1 cellular context compared by ENCODE assay signal in the genomic region with DNA sequence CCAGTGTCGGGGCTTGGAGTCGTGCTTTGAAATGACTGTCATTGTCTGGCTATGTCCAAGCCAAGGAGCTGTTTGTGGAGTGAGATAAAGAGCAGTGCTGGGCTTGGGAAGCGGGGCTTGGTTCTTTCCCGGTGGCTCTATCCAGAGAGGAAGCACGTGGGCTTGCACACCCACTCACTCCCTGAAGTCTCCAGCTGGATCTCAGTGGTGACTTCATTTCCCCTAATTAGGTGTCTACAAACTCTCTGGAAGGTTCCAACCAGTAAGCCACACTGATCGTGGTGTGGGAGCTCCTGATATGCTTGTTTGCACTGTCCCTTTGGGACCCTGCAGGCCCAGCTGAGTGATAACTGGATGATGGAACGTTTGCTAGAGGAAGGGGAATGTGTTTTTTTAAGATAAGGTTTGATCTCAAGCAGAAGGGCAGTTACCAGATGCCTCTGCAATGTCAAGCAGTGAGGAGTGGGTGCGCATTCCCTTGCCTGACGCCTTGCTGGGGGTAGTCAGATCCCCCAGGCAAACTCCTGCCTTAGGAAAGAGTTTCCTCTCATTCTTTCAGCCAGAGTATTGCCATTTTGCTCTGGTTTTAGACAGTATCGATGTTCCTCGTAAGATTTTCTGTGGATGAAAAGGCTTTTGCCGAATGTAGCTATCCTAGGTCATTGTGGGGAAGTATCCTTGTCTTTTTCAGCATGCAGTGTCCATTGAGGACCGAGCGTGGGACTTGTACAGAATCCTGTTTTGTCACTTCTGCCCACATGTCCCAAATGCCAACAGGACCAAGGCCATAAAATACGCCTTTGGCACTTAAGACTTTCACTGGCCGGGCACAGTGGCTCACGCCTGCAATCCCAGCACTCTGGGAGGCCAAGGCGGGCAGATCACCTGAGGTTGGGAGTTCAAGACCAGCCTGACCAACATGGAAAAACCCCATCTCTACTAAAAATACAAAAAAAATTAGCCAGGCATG.
TF ChIP-seq lines count a peak whose summit lies in the region.

No MANE protein-coding gene starts in this region.

TF ChIP-seq in K562, 482 proteins besides CTCF, POLR2A, EP300 and RAD21 (continued from another document and continues in another):
- 0 out of 2 replicates have a peak, but pooled peaks have one; percentile 22 for TF ChIP-seq ZNF444 (CRISPR knock-in tag; IDR thresholded peaks at IDR 0.05)
- TF ChIP-seq NFRKB (IDR thresholded peaks at IDR 0.05; ENCODE audit: low read depth): peak; percentile 75; the same call in 1 of the 2 replicates
- TF ChIP-seq KAT8 (IDR thresholded peaks at IDR 0.05; ENCODE audit: low read depth): no peak
- TF ChIP-seq ATF1 (CRISPR knock-in tag; IDR thresholded peaks at IDR 0.05): no peak
- peak; percentile 90 for TF ChIP-seq ATF1 (tag; IDR thresholded peaks at IDR 0.05)
- peak; percentile 89 for TF ChIP-seq CREB1 (IDR thresholded peaks at IDR 0.05)
- no peak; the same call in none of the 2 replicates for TF ChIP-seq CREB1 (CRISPR knock-in tag; IDR thresholded peaks at IDR 0.05)
- TF ChIP-seq ATF7 (IDR thresholded peaks at IDR 0.05): peak; percentile 99
- TF ChIP-seq, protein P1, sequence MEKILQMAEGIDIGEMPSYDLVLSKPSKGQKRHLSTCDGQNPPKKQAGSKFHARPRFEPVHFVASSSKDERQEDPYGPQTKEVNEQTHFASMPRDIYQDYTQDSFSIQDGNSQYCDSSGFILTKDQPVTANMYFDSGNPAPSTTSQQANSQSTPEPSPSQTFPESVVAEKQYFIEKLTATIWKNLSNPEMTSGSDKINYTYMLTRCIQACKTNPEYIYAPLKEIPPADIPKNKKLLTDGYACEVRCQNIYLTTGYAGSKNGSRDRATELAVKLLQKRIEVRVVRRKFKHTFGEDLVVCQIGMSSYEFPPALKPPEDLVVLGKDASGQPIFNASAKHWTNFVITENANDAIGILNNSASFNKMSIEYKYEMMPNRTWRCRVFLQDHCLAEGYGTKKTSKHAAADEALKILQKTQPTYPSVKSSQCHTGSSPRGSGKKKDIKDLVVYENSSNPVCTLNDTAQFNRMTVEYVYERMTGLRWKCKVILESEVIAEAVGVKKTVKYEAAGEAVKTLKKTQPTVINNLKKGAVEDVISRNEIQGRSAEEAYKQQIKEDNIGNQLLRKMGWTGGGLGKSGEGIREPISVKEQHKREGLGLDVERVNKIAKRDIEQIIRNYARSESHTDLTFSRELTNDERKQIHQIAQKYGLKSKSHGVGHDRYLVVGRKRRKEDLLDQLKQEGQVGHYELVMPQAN (IDR thresholded peaks at IDR 0.05; ENCODE audit: borderline replicate concordance): peak; percentile 86
- TF ChIP-seq ZNF445 (CRISPR knock-in tag; IDR thresholded peaks at IDR 0.05; ENCODE audit: low read depth): 0 out of 2 replicates have a peak, but pooled peaks have one; percentile 45
- TF ChIP-seq, protein P2, sequence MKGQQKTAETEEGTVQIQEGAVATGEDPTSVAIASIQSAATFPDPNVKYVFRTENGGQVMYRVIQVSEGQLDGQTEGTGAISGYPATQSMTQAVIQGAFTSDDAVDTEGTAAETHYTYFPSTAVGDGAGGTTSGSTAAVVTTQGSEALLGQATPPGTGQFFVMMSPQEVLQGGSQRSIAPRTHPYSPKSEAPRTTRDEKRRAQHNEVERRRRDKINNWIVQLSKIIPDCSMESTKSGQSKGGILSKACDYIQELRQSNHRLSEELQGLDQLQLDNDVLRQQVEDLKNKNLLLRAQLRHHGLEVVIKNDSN (CRISPR knock-in tag; IDR thresholded peaks at IDR 0.05): peak; percentile 84
- no peak for TF ChIP-seq SETDB1 (IDR thresholded peaks at IDR 0.05; ENCODE audit: low read length)
- TF ChIP-seq POLR2AphosphoS2 (IDR thresholded peaks at IDR 0.05; ENCODE audit: low read length): no peak
- peak; percentile 65 to 71 for TF ChIP-seq NRF1 (conservative IDR thresholded peaks at IDR 0.05 in 1 of 2, IDR thresholded peaks at IDR 0.05 in 1 of 2)
- TF ChIP-seq, protein P3, sequence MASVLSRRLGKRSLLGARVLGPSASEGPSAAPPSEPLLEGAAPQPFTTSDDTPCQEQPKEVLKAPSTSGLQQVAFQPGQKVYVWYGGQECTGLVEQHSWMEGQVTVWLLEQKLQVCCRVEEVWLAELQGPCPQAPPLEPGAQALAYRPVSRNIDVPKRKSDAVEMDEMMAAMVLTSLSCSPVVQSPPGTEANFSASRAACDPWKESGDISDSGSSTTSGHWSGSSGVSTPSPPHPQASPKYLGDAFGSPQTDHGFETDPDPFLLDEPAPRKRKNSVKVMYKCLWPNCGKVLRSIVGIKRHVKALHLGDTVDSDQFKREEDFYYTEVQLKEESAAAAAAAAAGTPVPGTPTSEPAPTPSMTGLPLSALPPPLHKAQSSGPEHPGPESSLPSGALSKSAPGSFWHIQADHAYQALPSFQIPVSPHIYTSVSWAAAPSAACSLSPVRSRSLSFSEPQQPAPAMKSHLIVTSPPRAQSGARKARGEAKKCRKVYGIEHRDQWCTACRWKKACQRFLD (CRISPR knock-in tag; IDR thresholded peaks at IDR 0.05): peak; percentile 98
- TF ChIP-seq, protein P4, sequence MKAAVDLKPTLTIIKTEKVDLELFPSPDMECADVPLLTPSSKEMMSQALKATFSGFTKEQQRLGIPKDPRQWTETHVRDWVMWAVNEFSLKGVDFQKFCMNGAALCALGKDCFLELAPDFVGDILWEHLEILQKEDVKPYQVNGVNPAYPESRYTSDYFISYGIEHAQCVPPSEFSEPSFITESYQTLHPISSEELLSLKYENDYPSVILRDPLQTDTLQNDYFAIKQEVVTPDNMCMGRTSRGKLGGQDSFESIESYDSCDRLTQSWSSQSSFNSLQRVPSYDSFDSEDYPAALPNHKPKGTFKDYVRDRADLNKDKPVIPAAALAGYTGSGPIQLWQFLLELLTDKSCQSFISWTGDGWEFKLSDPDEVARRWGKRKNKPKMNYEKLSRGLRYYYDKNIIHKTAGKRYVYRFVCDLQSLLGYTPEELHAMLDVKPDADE (conservative IDR thresholded peaks at IDR 0.05; ENCODE audit: control insufficient read depth, low read depth, low read length): peak; percentile 91
- TF ChIP-seq PHB2 (IDR thresholded peaks at IDR 0.05; ENCODE audit: low read depth): peak; percentile 99
- TF ChIP-seq FOXM1 (IDR thresholded peaks at IDR 0.05; ENCODE audit: low read depth): peak; percentile 98
- TF ChIP-seq FOXM1 (CRISPR knock-in tag; IDR thresholded peaks at IDR 0.05; ENCODE audit: low read depth): no peak
- peak; percentile 74 for TF ChIP-seq ZNF24 (IDR thresholded peaks at IDR 0.05)
- TF ChIP-seq, protein P5, sequence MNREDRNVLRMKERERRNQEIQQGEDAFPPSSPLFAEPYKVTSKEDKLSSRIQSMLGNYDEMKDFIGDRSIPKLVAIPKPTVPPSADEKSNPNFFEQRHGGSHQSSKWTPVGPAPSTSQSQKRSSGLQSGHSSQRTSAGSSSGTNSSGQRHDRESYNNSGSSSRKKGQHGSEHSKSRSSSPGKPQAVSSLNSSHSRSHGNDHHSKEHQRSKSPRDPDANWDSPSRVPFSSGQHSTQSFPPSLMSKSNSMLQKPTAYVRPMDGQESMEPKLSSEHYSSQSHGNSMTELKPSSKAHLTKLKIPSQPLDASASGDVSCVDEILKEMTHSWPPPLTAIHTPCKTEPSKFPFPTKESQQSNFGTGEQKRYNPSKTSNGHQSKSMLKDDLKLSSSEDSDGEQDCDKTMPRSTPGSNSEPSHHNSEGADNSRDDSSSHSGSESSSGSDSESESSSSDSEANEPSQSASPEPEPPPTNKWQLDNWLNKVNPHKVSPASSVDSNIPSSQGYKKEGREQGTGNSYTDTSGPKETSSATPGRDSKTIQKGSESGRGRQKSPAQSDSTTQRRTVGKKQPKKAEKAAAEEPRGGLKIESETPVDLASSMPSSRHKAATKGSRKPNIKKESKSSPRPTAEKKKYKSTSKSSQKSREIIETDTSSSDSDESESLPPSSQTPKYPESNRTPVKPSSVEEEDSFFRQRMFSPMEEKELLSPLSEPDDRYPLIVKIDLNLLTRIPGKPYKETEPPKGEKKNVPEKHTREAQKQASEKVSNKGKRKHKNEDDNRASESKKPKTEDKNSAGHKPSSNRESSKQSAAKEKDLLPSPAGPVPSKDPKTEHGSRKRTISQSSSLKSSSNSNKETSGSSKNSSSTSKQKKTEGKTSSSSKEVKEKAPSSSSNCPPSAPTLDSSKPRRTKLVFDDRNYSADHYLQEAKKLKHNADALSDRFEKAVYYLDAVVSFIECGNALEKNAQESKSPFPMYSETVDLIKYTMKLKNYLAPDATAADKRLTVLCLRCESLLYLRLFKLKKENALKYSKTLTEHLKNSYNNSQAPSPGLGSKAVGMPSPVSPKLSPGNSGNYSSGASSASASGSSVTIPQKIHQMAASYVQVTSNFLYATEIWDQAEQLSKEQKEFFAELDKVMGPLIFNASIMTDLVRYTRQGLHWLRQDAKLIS (CRISPR knock-in tag; IDR thresholded peaks at IDR 0.05): peak; percentile 69; the same call in 1 of the 2 replicates
- TF ChIP-seq RCOR1 (IDR thresholded peaks at IDR 0.05; ENCODE audit: borderline replicate concordance in 1 of 2, low read depth in 2 of 2, low read length in 2 of 2): peak in 1 of 2 experiments; percentile 98; a peak in 3 of 4 replicates
- peak; percentile 86 for TF ChIP-seq MXI1 (IDR thresholded peaks at IDR 0.05; ENCODE audit: low read depth, low read length)
- peak; percentile 99 for TF ChIP-seq STAT5A (IDR thresholded peaks at IDR 0.05; ENCODE audit: borderline replicate concordance, low read length)
- TF ChIP-seq MYC (IDR thresholded peaks at IDR 0.05; ENCODE audit: low read depth, low read length): peak; percentile 97
- TF ChIP-seq MYC (CRISPR knock-in tag; IDR thresholded peaks at IDR 0.05; ENCODE audit: borderline replicate concordance, low read depth): no peak
- TF ChIP-seq, protein P6, sequence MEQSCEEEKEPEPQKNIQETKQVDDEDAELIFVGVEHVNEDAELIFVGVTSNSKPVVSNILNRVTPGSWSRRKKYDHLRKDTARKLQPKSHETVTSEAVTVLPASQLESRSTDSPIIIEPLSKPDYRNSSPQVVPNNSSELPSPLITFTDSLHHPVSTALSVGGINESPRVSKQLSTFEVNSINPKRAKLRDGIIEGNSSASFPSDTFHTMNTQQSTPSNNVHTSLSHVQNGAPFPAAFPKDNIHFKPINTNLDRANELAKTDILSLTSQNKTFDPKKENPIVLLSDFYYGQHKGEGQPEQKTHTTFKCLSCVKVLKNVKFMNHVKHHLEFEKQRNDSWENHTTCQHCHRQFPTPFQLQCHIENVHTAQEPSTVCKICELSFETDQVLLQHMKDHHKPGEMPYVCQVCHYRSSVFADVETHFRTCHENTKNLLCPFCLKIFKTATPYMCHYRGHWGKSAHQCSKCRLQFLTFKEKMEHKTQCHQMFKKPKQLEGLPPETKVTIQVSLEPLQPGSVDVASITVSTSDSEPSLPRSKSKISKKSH (CRISPR knock-in tag; IDR thresholded peaks at IDR 0.05): no peak
- TF ChIP-seq HDAC6 (IDR thresholded peaks at IDR 0.05; ENCODE audit: low read depth, low read length): no peak
- peak; percentile 87 for TF ChIP-seq OTX1 (CRISPR knock-in tag; IDR thresholded peaks at IDR 0.05)
- TF ChIP-seq SMC3 (conservative IDR thresholded peaks at IDR 0.05; ENCODE audit: insufficient read depth, low read depth, low read length): no peak
- TF ChIP-seq, protein P7, sequence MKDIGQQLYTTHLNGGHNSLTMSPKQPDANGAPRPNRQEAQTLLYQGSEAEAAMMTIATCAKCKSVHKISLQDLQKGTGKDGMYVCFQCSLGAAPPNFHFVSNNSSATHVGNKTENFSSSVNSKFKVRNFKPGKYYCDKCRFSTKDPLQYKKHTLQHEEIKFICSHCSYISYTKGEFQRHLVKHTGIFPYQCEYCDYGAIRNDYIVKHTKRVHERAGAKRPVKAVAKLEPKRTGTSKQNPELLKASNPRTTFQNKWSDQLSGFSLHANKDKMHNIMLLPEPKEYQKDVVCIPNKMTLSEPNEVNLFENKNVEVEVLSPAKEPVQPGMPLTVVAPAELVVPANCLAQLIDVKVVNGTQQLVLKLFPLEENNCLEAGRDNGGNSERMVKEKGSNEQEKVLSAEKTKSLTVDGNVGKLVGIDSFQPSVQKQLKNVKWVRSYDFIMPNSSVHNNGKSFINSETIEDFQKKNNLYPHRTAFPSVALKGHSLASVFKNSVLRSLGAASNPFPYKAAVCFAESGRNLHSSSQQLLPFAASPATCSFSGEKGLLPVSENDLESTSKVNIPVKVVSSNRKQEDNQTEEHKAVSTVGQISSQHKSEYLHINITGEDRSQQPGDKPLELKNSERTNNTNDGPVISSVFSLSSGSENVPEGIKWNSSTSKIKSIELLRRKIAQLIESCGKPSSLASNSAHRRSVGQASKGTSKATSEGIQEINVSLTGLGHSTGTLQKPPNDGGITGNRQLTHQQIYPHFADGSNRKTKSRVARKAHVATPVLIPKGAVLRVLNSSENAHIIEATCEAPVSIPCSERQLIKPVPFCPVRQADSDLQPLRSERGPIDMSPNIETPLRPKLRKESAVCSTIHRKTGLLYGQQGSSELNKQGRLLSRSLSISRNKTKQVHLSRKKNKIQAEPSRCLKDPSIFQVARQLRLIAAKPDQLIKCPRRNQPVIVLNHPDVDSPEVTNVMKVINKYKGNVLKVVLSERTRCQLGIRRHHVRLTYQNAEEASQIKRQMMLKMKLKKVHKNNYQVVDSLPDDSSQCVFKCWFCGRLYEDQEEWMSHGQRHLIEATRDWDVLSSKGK (CRISPR knock-in tag; IDR thresholded peaks at IDR 0.05): no peak
- TF ChIP-seq, protein P8, sequence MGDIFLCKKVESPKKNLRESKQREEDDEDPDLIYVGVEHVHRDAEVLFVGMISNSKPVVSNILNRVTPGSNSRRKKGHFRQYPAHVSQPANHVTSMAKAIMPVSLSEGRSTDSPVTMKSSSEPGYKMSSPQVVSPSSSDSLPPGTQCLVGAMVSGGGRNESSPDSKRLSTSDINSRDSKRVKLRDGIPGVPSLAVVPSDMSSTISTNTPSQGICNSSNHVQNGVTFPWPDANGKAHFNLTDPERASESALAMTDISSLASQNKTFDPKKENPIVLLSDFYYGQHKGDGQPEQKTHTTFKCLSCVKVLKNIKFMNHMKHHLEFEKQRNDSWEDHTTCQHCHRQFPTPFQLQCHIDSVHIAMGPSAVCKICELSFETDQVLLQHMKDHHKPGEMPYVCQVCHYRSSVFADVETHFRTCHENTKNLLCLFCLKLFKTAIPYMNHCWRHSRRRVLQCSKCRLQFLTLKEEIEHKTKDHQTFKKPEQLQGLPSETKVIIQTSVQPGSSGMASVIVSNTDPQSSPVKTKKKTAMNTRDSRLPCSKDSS (IDR thresholded peaks at IDR 0.05; ENCODE audit: low read depth, partially characterized antibody): no peak
- peak; percentile 98 for TF ChIP-seq LEF1 (IDR thresholded peaks at IDR 0.05)
- peak; percentile 99 for TF ChIP-seq TRIM24 (IDR thresholded peaks at IDR 0.05)
- peak; percentile 96 for TF ChIP-seq DMBX1 (CRISPR knock-in tag; IDR thresholded peaks at IDR 0.05; ENCODE audit: borderline replicate concordance)
- TF ChIP-seq SRF (CRISPR knock-in tag; IDR thresholded peaks at IDR 0.05): peak in 1 of 2 experiments; percentile 94; a peak in 2 of 4 replicates
- 0 out of 2 replicates have a peak, but pooled peaks have one; percentile 13 for TF ChIP-seq E2F3 (CRISPR knock-in tag; IDR thresholded peaks at IDR 0.05)
- no peak for TF ChIP-seq COPS2 (conservative IDR thresholded peaks at IDR 0.05)
- peak; percentile 91 for TF ChIP-seq FOXA1 (IDR thresholded peaks at IDR 0.05; ENCODE audit: borderline replicate concordance)
- TF ChIP-seq JUNB (CRISPR knock-in tag; conservative IDR thresholded peaks at IDR 0.05): 0 out of 2 replicates have a peak, but pooled peaks have one; percentile 1
- TF ChIP-seq, protein P9, sequence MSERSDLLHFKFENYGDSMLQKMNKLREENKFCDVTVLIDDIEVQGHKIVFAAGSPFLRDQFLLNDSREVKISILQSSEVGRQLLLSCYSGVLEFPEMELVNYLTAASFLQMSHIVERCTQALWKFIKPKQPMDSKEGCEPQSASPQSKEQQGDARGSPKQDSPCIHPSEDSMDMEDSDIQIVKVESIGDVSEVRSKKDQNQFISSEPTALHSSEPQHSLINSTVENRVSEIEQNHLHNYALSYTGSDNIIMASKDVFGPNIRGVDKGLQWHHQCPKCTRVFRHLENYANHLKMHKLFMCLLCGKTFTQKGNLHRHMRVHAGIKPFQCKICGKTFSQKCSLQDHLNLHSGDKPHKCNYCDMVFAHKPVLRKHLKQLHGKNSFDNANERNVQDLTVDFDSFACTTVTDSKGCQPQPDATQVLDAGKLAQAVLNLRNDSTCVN (CRISPR knock-in tag; IDR thresholded peaks at IDR 0.05): no peak
- peak; percentile 99 for TF ChIP-seq GATA2 (CRISPR knock-in tag; IDR thresholded peaks at IDR 0.05)
- peak; percentile 92 for TF ChIP-seq LCOR (CRISPR knock-in tag; IDR thresholded peaks at IDR 0.05)
